1 cellular context compared by ENCODE assay signal in the genomic region with DNA sequence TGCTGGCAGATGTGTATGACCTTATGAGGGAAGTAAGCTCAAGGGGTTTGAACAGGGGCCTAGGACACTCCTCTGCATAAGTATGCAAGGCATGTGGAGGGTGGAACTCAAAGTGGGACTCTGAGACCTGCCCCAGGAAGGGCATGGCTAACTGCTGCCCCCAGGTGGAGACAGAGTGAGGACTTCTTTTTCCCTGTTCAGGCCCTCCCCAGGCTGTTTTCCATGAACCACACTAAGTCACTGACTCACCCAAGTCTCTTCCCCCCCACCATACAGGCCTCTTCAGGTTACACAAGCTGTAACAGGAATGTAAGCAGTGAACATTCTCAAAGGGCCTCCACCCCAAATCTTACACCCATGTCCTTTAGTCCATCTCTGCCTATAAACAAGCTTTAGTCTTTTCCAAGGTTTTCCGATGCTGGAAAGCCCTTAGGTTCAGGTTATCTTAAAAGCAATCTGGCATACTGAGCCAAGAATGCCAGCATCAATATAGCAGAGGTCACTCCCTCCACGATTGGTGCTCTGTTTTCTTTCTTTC.
TF ChIP-seq lines count a peak whose summit lies in the region.

No MANE protein-coding gene starts in this region.

TF ChIP-seq in A549, 52 proteins besides CTCF, POLR2A, EP300 and RAD21 (continued from another document):
- TF ChIP-seq RFX5 (IDR thresholded peaks at IDR 0.05) (peak; percentile 37; the same call in 1 of the 2 replicates), KDM1A (IDR thresholded peaks at IDR 0.05; ENCODE audit: low read depth) (no peak), BHLHE40 (IDR thresholded peaks at IDR 0.05; ENCODE audit: low read depth, low read length) (no peak), SMC3 (IDR thresholded peaks at IDR 0.05) (peak; percentile 93), MYC (IDR thresholded peaks at IDR 0.05; ENCODE audit: borderline replicate concordance, low read length) (0 out of 2 replicates have a peak, but pooled peaks have one; percentile 47), FOSL2 (IDR thresholded peaks at IDR 0.05) (0 out of 2 replicates have a peak, but pooled peaks have one; percentile 8), FOSL2 (CRISPR knock-in tag; IDR thresholded peaks at IDR 0.05) (peak; percentile 87), HOXB5 (CRISPR knock-in tag; IDR thresholded peaks at IDR 0.05) (no peak), CEBPB (IDR thresholded peaks at IDR 0.05) (peak in 1 of 2 experiments; percentile 39; a peak in 1 of 4 replicates), GATA3 (IDR thresholded peaks at IDR 0.05; ENCODE audit: borderline replicate concordance) (peak; percentile 68; the same call in 1 of the 2 replicates), MAZ (IDR thresholded peaks at IDR 0.05; ENCODE audit: borderline replicate concordance, low read depth, low read length) (0 out of 2 replicates have a peak, but pooled peaks have one; percentile 58), FOSB (CRISPR knock-in tag; IDR thresholded peaks at IDR 0.05) (no peak)
- TF ChIP-seq, protein P1, sequence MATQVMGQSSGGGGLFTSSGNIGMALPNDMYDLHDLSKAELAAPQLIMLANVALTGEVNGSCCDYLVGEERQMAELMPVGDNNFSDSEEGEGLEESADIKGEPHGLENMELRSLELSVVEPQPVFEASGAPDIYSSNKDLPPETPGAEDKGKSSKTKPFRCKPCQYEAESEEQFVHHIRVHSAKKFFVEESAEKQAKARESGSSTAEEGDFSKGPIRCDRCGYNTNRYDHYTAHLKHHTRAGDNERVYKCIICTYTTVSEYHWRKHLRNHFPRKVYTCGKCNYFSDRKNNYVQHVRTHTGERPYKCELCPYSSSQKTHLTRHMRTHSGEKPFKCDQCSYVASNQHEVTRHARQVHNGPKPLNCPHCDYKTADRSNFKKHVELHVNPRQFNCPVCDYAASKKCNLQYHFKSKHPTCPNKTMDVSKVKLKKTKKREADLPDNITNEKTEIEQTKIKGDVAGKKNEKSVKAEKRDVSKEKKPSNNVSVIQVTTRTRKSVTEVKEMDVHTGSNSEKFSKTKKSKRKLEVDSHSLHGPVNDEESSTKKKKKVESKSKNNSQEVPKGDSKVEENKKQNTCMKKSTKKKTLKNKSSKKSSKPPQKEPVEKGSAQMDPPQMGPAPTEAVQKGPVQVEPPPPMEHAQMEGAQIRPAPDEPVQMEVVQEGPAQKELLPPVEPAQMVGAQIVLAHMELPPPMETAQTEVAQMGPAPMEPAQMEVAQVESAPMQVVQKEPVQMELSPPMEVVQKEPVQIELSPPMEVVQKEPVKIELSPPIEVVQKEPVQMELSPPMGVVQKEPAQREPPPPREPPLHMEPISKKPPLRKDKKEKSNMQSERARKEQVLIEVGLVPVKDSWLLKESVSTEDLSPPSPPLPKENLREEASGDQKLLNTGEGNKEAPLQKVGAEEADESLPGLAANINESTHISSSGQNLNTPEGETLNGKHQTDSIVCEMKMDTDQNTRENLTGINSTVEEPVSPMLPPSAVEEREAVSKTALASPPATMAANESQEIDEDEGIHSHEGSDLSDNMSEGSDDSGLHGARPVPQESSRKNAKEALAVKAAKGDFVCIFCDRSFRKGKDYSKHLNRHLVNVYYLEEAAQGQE (IDR thresholded peaks at IDR 0.05), result no peak
- TF ChIP-seq, protein P2, sequence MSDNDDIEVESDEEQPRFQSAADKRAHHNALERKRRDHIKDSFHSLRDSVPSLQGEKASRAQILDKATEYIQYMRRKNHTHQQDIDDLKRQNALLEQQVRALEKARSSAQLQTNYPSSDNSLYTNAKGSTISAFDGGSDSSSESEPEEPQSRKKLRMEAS (IDR thresholded peaks at IDR 0.05), result peak; percentile 65
- TF ChIP-seq, protein P3, sequence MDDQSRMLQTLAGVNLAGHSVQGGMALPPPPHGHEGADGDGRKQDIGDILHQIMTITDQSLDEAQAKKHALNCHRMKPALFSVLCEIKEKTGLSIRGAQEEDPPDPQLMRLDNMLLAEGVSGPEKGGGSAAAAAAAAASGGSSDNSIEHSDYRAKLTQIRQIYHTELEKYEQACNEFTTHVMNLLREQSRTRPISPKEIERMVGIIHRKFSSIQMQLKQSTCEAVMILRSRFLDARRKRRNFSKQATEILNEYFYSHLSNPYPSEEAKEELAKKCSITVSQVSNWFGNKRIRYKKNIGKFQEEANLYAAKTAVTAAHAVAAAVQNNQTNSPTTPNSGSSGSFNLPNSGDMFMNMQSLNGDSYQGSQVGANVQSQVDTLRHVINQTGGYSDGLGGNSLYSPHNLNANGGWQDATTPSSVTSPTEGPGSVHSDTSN (IDR thresholded peaks at IDR 0.05), result no peak
